ENCODE assay signal across 1 cellular context in the genomic region with DNA sequence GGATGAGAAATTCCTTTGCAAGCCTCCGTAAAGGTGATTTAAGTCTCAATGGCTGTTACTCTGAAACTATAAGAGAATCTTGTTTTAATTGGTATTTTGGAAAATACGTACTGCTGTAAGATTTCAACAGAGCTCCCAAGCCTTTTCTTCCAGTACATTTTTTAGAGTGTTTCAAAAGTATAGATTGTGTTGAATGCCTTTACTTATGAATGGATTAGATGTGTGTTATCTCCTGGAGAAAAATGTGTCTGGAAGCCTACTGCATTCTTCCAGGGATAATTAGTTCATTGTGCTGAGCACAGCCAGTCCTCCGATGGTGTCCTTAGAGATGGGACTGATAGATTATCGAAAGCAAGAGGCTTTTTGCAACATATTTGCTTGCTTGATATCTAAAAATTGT.
TF ChIP-seq lines count a peak whose summit lies in the region.

No MANE protein-coding gene starts in this region.

TF ChIP-seq in SK-N-SH treated with all-trans-retinoic acid at 6 μM for 48 hours, 23 proteins besides CTCF, POLR2A, EP300 and RAD21 (continued from another document):
- TF ChIP-seq, protein P1, sequence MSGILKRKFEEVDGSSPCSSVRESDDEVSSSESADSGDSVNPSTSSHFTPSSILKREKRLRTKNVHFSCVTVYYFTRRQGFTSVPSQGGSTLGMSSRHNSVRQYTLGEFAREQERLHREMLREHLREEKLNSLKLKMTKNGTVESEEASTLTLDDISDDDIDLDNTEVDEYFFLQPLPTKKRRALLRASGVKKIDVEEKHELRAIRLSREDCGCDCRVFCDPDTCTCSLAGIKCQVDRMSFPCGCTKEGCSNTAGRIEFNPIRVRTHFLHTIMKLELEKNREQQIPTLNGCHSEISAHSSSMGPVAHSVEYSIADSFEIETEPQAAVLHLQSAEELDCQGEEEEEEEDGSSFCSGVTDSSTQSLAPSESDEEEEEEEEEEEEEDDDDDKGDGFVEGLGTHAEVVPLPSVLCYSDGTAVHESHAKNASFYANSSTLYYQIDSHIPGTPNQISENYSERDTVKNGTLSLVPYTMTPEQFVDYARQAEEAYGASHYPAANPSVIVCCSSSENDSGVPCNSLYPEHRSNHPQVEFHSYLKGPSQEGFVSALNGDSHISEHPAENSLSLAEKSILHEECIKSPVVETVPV (CRISPR knock-in tag; IDR thresholded peaks at IDR 0.05): no peak
- TF ChIP-seq ZC3H10 (CRISPR knock-in tag; IDR thresholded peaks at IDR 0.05) (no peak), ZFP30 (CRISPR knock-in tag; IDR thresholded peaks at IDR 0.05) (no peak), ISL1 (CRISPR knock-in tag; IDR thresholded peaks at IDR 0.05) (no peak), BACH2 (CRISPR knock-in tag; IDR thresholded peaks at IDR 0.05; ENCODE audit: borderline replicate concordance) (no peak), ZNF8 (CRISPR knock-in tag; IDR thresholded peaks at IDR 0.05) (no peak), ZNF70 (CRISPR knock-in tag; IDR thresholded peaks at IDR 0.05) (no peak)
